Comparison of ENCODE assay signal across 1 cellular context in genomic region chr11:57407010-57407409, GRCh38.
TF ChIP-seq lines count a peak whose summit lies in the region.

No MANE protein-coding gene starts in this region.

TF ChIP-seq in SK-N-SH treated with all-trans-retinoic acid at 6 μM for 48 hours, 23 proteins besides CTCF, POLR2A, EP300 and RAD21 (continued from another document):
- no peak for TF ChIP-seq CREB5 (CRISPR knock-in tag; IDR thresholded peaks at IDR 0.05; ENCODE audit: low read depth)
- no peak for TF ChIP-seq TCF4 (CRISPR knock-in tag; IDR thresholded peaks at IDR 0.05; ENCODE audit: borderline replicate concordance)
- TF ChIP-seq PPARA (CRISPR knock-in tag; IDR thresholded peaks at IDR 0.05; ENCODE audit: borderline replicate concordance) = no peak
- no peak for TF ChIP-seq PATZ1 (CRISPR knock-in tag; IDR thresholded peaks at IDR 0.05; ENCODE audit: borderline replicate concordance)
- no peak for TF ChIP-seq ZFP3 (CRISPR knock-in tag; IDR thresholded peaks at IDR 0.05)
